In genomic region chr9:96777539-96777864, GRCh38 we compare ENCODE assay signal across 8 cellular contexts. TPM values are rescaled to one million over a fixed set of nuclear protein-coding genes. Genes with fewer than 3 reads are reported as not detected.
DNase-seq lines count a peak whose midpoint lies in the region; ATAC-seq and TF ChIP-seq lines count a peak whose summit lies in the region.

No MANE protein-coding gene starts in this region.

- H3K9me2 ChIP-seq in SU-DHL-6 (replicated peaks; ENCODE audit: insufficient read depth, low read length), result no peaks in the 10 kb centered on the region

- H3K27ac Mint-ChIP-seq in activated naive CD4-positive, alpha-beta T cell treated with anti-CD3 and anti-CD28 coated beads, Interleukin-2, amount 10 ng/mL, durations not matched to agents 7 days and 5 days, result peak overlapping the region; percentile 92

- no peak for DNase-seq in activated naive CD4-positive, alpha-beta T cell treated with anti-CD3 and anti-CD28 coated beads, Interleukin-2, amount 10 ng/mL, durations not matched to agents 7 days and 5 days
- no peak for DNase-seq in activated naive CD4-positive, alpha-beta T cell treated with Interleukin-2 at 50 U/mL for 16 hours
- DNase-seq in spleen (no peak), sciatic nerve (ENCODE audit: low spot score) (no peak), erythroblast (lab: John Stamatoyannopoulos, UW) (no peak)
- no peak for DNase-seq in stimulated activated CD4-positive, alpha-beta T cell treated with anti-CD3 and anti-CD28 coated beads, Interleukin-2, amount 100 ng/mL, for 48 hours

- peak overlapping the region; percentile 62 for H3K4me2 ChIP-seq in SU-DHL-6 (ENCODE audit: low read depth, low read length, poor library complexity, severe bottlenecking)

- no peak overlapping the region for H3K27ac ChIP-seq in SU-DHL-6 (ENCODE audit: low read depth, low read length)
- H3K27ac ChIP-seq in gastroesophageal sphincter, result peak overlapping the region; percentile 41 to 87 (median 83)
- peak overlapping the region; percentile 69 to 89 (median 83) for H3K27ac ChIP-seq in spleen

- CTCF ChIA-PET in activated naive CD4-positive, alpha-beta T cell treated with anti-CD3 and anti-CD28 coated beads, Interleukin-2, amount 10 ng/mL, durations not matched to agents 7 days and 5 days (lab: Charles Lee), result no interaction called here

- peak overlapping the region; percentile 72 for H3K9ac ChIP-seq in SU-DHL-6 (ENCODE audit: low read length)

- H3K9me3 Mint-ChIP-seq in activated naive CD4-positive, alpha-beta T cell treated with anti-CD3 and anti-CD28 coated beads, Interleukin-2, amount 10 ng/mL, durations not matched to agents 7 days and 5 days, result peaks cover 17% of the 10 kb centered on the region

- H3K36me3 ChIP-seq in SU-DHL-6 (ENCODE audit: low read length) (peaks cover 12% of the 10 kb centered on the region), gastroesophageal sphincter (peaks cover 0 to 40% of the 10 kb centered on the region in 2 donors), spleen (peaks cover 0 to 40% (median 35%) of the 10 kb centered on the region in 6 donors)

- no peak for TF ChIP-seq EP300 in gastroesophageal sphincter (IDR thresholded peaks at IDR 0.05)

- 3 to 5% methylated on average over 4 to 5 of the region's 21 CpGs for WGBS in gastroesophageal sphincter (ENCODE audit: low coverage in 1 of 2), 2 donors
- 3 to 4% (median 3%) methylated on average over 15 to 21 of the region's 21 CpGs for WGBS in spleen, 5 donors

- peaks cover 12% of the 10 kb centered on the region for H3K79me2 ChIP-seq in SU-DHL-6 (ENCODE audit: insufficient read depth, low read length)

- H4K20me1 ChIP-seq in SU-DHL-6 (ENCODE audit: low read depth, low read length), result no peaks in the 10 kb centered on the region

- ATAC-seq in gastroesophageal sphincter (no peak), sciatic nerve (no peak)

- peaks cover 18% of the 10 kb centered on the region for H3K4me1 Mint-ChIP-seq in activated naive CD4-positive, alpha-beta T cell treated with anti-CD3 and anti-CD28 coated beads, Interleukin-2, amount 10 ng/mL, durations not matched to agents 7 days and 5 days

- H3K4me1 ChIP-seq in gastroesophageal sphincter, result peaks cover 0 to 26% (median 3%) of the 10 kb centered on the region in 3 donors
- H3K4me1 ChIP-seq in spleen, result peaks cover 10 to 36% (median 22%) of the 10 kb centered on the region in 6 donors

- 0 out of 2 replicates have a peak, but pooled peaks cover 3% of the 10 kb centered on the region for H3F3A ChIP-seq in SU-DHL-6 (ENCODE audit: insufficient read depth)

- peak overlapping the region; percentile 97 for H3K4me3 Mint-ChIP-seq in activated naive CD4-positive, alpha-beta T cell treated with anti-CD3 and anti-CD28 coated beads, Interleukin-2, amount 10 ng/mL, durations not matched to agents 7 days and 5 days

- intact Hi-C loops in spleen (cut with DNase I; ENCODE audit: low total_unique reads), result loop anchor here (10.0 kb wide), 1 partner anchor 67 kb away; no protein-coding TSS in a partner anchor
- intact Hi-C loops in sciatic nerve (cut with DNase I), result no loop called here

- TF ChIP-seq POLR2A in gastroesophageal sphincter (IDR thresholded peaks at IDR 0.05) (no peak), spleen (IDR thresholded peaks at IDR 0.05) (no peak), erythroblast (IDR thresholded peaks at IDR 0.05; ENCODE audit: low read length) (no peak)

- TF ChIP-seq CTCF in SU-DHL-6 (IDR thresholded peaks at IDR 0.05; ENCODE audit: insufficient read depth, low read length, poor library complexity, severe bottlenecking), result no peak
- TF ChIP-seq CTCF in gastroesophageal sphincter (IDR thresholded peaks at IDR 0.05), result no peak
- no peak for TF ChIP-seq CTCF in spleen (IDR thresholded peaks at IDR 0.05 in 8 of 11, conservative IDR thresholded peaks at IDR 0.05 in 3 of 11)

- peak overlapping the region; percentile 91 for H2AFZ ChIP-seq in SU-DHL-6 (ENCODE audit: low read depth, low read length, severe bottlenecking)

- H3K4me3 ChIP-seq in SU-DHL-6 (ENCODE audit: insufficient read depth, low read length, poor library complexity, severe bottlenecking) (peak overlapping the region; percentile 72), gastroesophageal sphincter (peak overlapping the region; percentile 54 to 71), spleen (peak overlapping the region; percentile 77 to 92 (median 80))

- H3K27me3 Mint-ChIP-seq in activated naive CD4-positive, alpha-beta T cell treated with anti-CD3 and anti-CD28 coated beads, Interleukin-2, amount 10 ng/mL, durations not matched to agents 7 days and 5 days, result no peaks in the 10 kb centered on the region

- H3K36me3 Mint-ChIP-seq in activated naive CD4-positive, alpha-beta T cell treated with anti-CD3 and anti-CD28 coated beads, Interleukin-2, amount 10 ng/mL, durations not matched to agents 7 days and 5 days, result peaks cover 33% of the 10 kb centered on the region

- H3K9me3 ChIP-seq in SU-DHL-6 (ENCODE audit: insufficient read depth, low read length), result no peaks in the 10 kb centered on the region
- H3K9me3 ChIP-seq in gastroesophageal sphincter, result no peaks in the 10 kb centered on the region
- peaks cover 0 to 17% (median 9%) of the 10 kb centered on the region in 8 donors for H3K9me3 ChIP-seq in spleen

- H3K27me3 ChIP-seq in SU-DHL-6 (ENCODE audit: low read length), result no peaks in the 10 kb centered on the region
- H3K27me3 ChIP-seq in gastroesophageal sphincter, result no peaks in the 10 kb centered on the region
- H3K27me3 ChIP-seq in spleen (replicated peaks in 1 of 7), result no peaks in the 10 kb centered on the region

RNA-seq across cellular contexts. Expression of gene ZNF510, which starts 0.4 kb away (rescaled TPM):
- total RNA-seq in gastroesophageal sphincter, result 10 to 100 TPM; 12.9 to 21.8 (median 16.1) TPM
- total RNA-seq in spleen, result 10 to 100 TPM; 12.2 to 22.8 (median 16.5) TPM
- polyA plus RNA-seq in spleen, result 1 to 10 TPM; 3.3 to 3.9 (median 3.5) TPM
- 18.0 TPM for total RNA-seq in sciatic nerve
